ENCODE assay signal across 10 cellular contexts in genomic region chr1:207097871-207098324, GRCh38. TPM values are rescaled to one million over a fixed set of nuclear protein-coding genes. Genes with fewer than 3 reads are reported as not detected.
DNase-seq lines count a peak whose midpoint lies in the region; ATAC-seq and TF ChIP-seq lines count a peak whose summit lies in the region.
"Had no signal": no experiment of that assay in that cellular context is flagged by ENCODE, and none has a peak within 500 bp of the region (broad histone marks: within the 10 kb centered on the region; RNA-seq: fewer than 3 reads in every experiment).

No MANE protein-coding gene starts in this region.

- in situ Hi-C loops in KBM-7 (cut with MboI; ENCODE audit: low pct_unique_long_range_greater_than_20kb, low sequenced_read_pairs) = no loop called here

- TF ChIP-seq CTCF in mucosa of descending colon (IDR thresholded peaks at IDR 0.05) = no peak
- TF ChIP-seq CTCF in Peyer's patch (IDR thresholded peaks at IDR 0.05) = no peak

- no peak for TF ChIP-seq POLR2A in Peyer's patch (IDR thresholded peaks at IDR 0.05)

- intact Hi-C loops in mucosa of descending colon (cut with DNase I, micrococcal nuclease) = no loop called here

- H3K9me3 ChIP-seq in mucosa of descending colon (no peaks in the 10 kb centered on the region), Peyer's patch (no peaks in the 10 kb centered on the region)
- H3K9me3 ChIP-seq: suprapubic skin had no signal

- peak; percentile 79 for ATAC-seq in GM18907 (IDR thresholded peaks at IDR 0.05; ENCODE audit: unreplicated experiment)
- peak; percentile 80 for ATAC-seq in GM21723 (IDR thresholded peaks at IDR 0.05; ENCODE audit: unreplicated experiment)
- ATAC-seq in mucosa of descending colon = peak; percentile 29

- no peak overlapping the region for H3K4me3 ChIP-seq in mucosa of descending colon
- H3K4me3 ChIP-seq in Peyer's patch = no peak overlapping the region
- H3K4me3 ChIP-seq: suprapubic skin had no signal

- H3K36me3 ChIP-seq in mucosa of descending colon (ENCODE audit: low read depth) = no peaks in the 10 kb centered on the region
- no peaks in the 10 kb centered on the region for H3K36me3 ChIP-seq in Peyer's patch
- H3K36me3 ChIP-seq: suprapubic skin had no signal

- no peaks in the 10 kb centered on the region for H3K27me3 ChIP-seq in Peyer's patch
- H3K27me3 ChIP-seq: suprapubic skin had no signal

- DNase-seq in HT-29 (ENCODE audit: low spot score) (peak; percentile 47), mucosa of descending colon (no peak), KBM-7 (no peak), superior temporal gyrus (ENCODE audit: extremely low spot score) (no peak), Peyer's patch (no peak), caudate nucleus (lab: John Stamatoyannopoulos, UW) (no peak)
- DNase-seq: NCI-H748 treated with DMSO at 0.1 percent for 48 hours had no signal

- H3K4me1 ChIP-seq in mucosa of descending colon (ENCODE audit: low read depth) (no peaks in the 10 kb centered on the region), Peyer's patch (no peaks in the 10 kb centered on the region)
- H3K4me1 ChIP-seq: suprapubic skin had no signal

- H3K27ac ChIP-seq in Peyer's patch = no peak overlapping the region
- H3K27ac ChIP-seq in caudate nucleus (ENCODE audit: low read depth, low read length) = no peak overlapping the region
- H3K27ac ChIP-seq: suprapubic skin had no signal

RNA-seq across cellular contexts. Expression of gene C4BPA, which starts 6.1 kb away (rescaled TPM):
- total RNA-seq in HT-29 (2014; rRNA removed; shearing (Covaris generic)) = 0.18 and 1.1 TPM in 2 replicates
- total RNA-seq in mucosa of descending colon (1 to 10 TPM; 1.5 to 5.9 (median 1.9) TPM), Peyer's patch (1 to 10 TPM in 2 of 4 donors, under 1 TPM in 1, not detected in 1; 0.67 to 2.6 (median 1.2) TPM)

RNA-seq across cellular contexts. Expression of gene C4BPB, which starts 9.2 kb away (rescaled TPM):
- total RNA-seq in HT-29 (2014; rRNA removed; shearing (Covaris generic)) = 8.4 and 13.7 TPM in 2 replicates
- 10 to 100 TPM in 1 of 3 donors, 1 to 10 TPM in 2; 4.4 to 20.0 (median 7.2) TPM for total RNA-seq in mucosa of descending colon
- 10 to 100 TPM in 1 of 4 donors, 1 to 10 TPM in 2, not detected in 1; 5.3 to 18.1 (median 8.6) TPM for total RNA-seq in Peyer's patch

RNA-seq across cellular contexts. Expression of gene PFKFB2, which starts 44.8 kb away (rescaled TPM):
- 11.6 and 13.9 TPM in 2 replicates for total RNA-seq in HT-29 (2014; rRNA removed; shearing (Covaris generic))
- total RNA-seq in mucosa of descending colon (100 to 1,000 TPM in 1 of 3 donors, 10 to 100 TPM in 2; 45.1 to 118 (median 90.2) TPM), Peyer's patch (100 to 1,000 TPM in 2 of 4 donors, 10 to 100 TPM in 2; 44.6 to 150 (median 116) TPM)

RNA-seq across cellular contexts. Expression of gene YOD1, which starts 46.9 kb away (rescaled TPM):
- 14.3 and 16.2 TPM in 2 replicates for total RNA-seq in HT-29 (2014; rRNA removed; shearing (Covaris generic))
- total RNA-seq in mucosa of descending colon (1 to 10 TPM; 5.8 to 7.8 (median 7.8) TPM), Peyer's patch (10 to 100 TPM in 2 of 4 donors, 1 to 10 TPM in 2; 7.4 to 12.7 (median 10.2) TPM)

Comparison
In these comparisons a context has a peak if more than half of its experiments do, and no peak if none do; other contexts are left out.
1. ATAC-seq: peak in every context shown above with its lines; median percentile 80 in GM21723; 79 in GM18907; 29 in mucosa of descending colon.